In genomic region chr6:35497571-35498406, GRCh38 we compare ENCODE assay signal across 1 cellular context.
A peak's percentile ranks its signal among the peaks of the same experiment; 100 is the strongest.
TF ChIP-seq lines count a peak whose summit lies in the region.

No MANE protein-coding gene starts in this region.

TF ChIP-seq in HepG2, 621 proteins besides CTCF, POLR2A, EP300 and RAD21 (continued from another document and continues in another):
- TF ChIP-seq ZBTB4 (CRISPR knock-in tag; IDR thresholded peaks at IDR 0.05; ENCODE audit: borderline replicate concordance): peak; percentile 81; the same call in 1 of the 2 replicates
- peak; percentile 66 for TF ChIP-seq KAT8 (CRISPR knock-in tag; IDR thresholded peaks at IDR 0.05)
- peak; percentile 45; the same call in 1 of the 2 replicates for TF ChIP-seq IRF2 (CRISPR knock-in tag; IDR thresholded peaks at IDR 0.05)
- no peak for TF ChIP-seq MATR3 (CRISPR knock-in tag; IDR thresholded peaks at IDR 0.05)
- TF ChIP-seq AFF4 (CRISPR knock-in tag; IDR thresholded peaks at IDR 0.05): peak; percentile 25; the same call in 1 of the 2 replicates
- TF ChIP-seq LCORL (IDR thresholded peaks at IDR 0.05): no peak
- TF ChIP-seq LCORL (CRISPR knock-in tag; IDR thresholded peaks at IDR 0.05): peak; percentile 78
- peak; percentile 66; the same call in 1 of the 2 replicates for TF ChIP-seq MXD4 (CRISPR knock-in tag; IDR thresholded peaks at IDR 0.05)
- TF ChIP-seq ZFP36L1 (CRISPR knock-in tag; IDR thresholded peaks at IDR 0.05): peak; percentile 81
- TF ChIP-seq REL (CRISPR knock-in tag; conservative IDR thresholded peaks at IDR 0.05): peak; percentile 87; the same call in 1 of the 2 replicates
- TF ChIP-seq ZNF260 (CRISPR knock-in tag; IDR thresholded peaks at IDR 0.05; ENCODE audit: borderline replicate concordance, low read depth): no peak
- peak; percentile 91; the same call in 1 of the 2 replicates for TF ChIP-seq ZNF124 (CRISPR knock-in tag; IDR thresholded peaks at IDR 0.05)
- peak; percentile 99; the same call in 1 of the 2 replicates for TF ChIP-seq ZNF558 (CRISPR knock-in tag; IDR thresholded peaks at IDR 0.05; ENCODE audit: borderline replicate concordance)
- no peak for TF ChIP-seq SSRP1 (CRISPR knock-in tag; IDR thresholded peaks at IDR 0.05)
- no peak; the same call in 1 of the 2 replicates for TF ChIP-seq WIZ (CRISPR knock-in tag; IDR thresholded peaks at IDR 0.05)
- TF ChIP-seq MED1 (CRISPR knock-in tag; IDR thresholded peaks at IDR 0.05): peak; percentile 51; the same call in 1 of the 2 replicates
- peak; percentile 95 for TF ChIP-seq BATF2 (CRISPR knock-in tag; IDR thresholded peaks at IDR 0.05)
- TF ChIP-seq PCBP2 (optimal IDR thresholded peaks at IDR 0.05; ENCODE audit: low read depth, low read length, poor library complexity, severe bottlenecking): no peak
- TF ChIP-seq TFDP2 (CRISPR knock-in tag; IDR thresholded peaks at IDR 0.05): peak; percentile 84
- peak; percentile 95 for TF ChIP-seq ZNF547 (CRISPR knock-in tag; IDR thresholded peaks at IDR 0.05)
- peak; percentile 81; the same call in 1 of the 2 replicates for TF ChIP-seq ZNF34 (CRISPR knock-in tag; IDR thresholded peaks at IDR 0.05; ENCODE audit: borderline replicate concordance)
- TF ChIP-seq SNAPC5 (CRISPR knock-in tag; IDR thresholded peaks at IDR 0.05; ENCODE audit: borderline replicate concordance): no peak; the same call in 1 of the 2 replicates
- TF ChIP-seq HNF4A (CRISPR knock-in tag; IDR thresholded peaks at IDR 0.05): no peak
- TF ChIP-seq FOXM1 (CRISPR knock-in tag; IDR thresholded peaks at IDR 0.05): peak; percentile 73; the same call in 1 of the 2 replicates
- TF ChIP-seq ZNF383 (CRISPR knock-in tag; IDR thresholded peaks at IDR 0.05; ENCODE audit: borderline replicate concordance): no peak
- peak; percentile 61; the same call in 1 of the 2 replicates for TF ChIP-seq ZNF484 (CRISPR knock-in tag; IDR thresholded peaks at IDR 0.05; ENCODE audit: borderline replicate concordance, low read depth)
- peak; percentile 59 for TF ChIP-seq DBP (CRISPR knock-in tag; IDR thresholded peaks at IDR 0.05; ENCODE audit: not compliant biosample characterization)
- no peak for TF ChIP-seq GPBP1L1 (CRISPR knock-in tag; IDR thresholded peaks at IDR 0.05)
- TF ChIP-seq ZNF335 (CRISPR knock-in tag; IDR thresholded peaks at IDR 0.05): no peak
- TF ChIP-seq ZNF83 (CRISPR knock-in tag; IDR thresholded peaks at IDR 0.05; ENCODE audit: borderline replicate concordance): no peak
- TF ChIP-seq IKZF1 (IDR thresholded peaks at IDR 0.05): no peak
- TF ChIP-seq ZC3H4 (CRISPR knock-in tag; IDR thresholded peaks at IDR 0.05; ENCODE audit: borderline replicate concordance): peak; percentile 71; the same call in 1 of the 2 replicates
- TF ChIP-seq REXO4 (CRISPR knock-in tag; IDR thresholded peaks at IDR 0.05; ENCODE audit: borderline replicate concordance): 0 out of 2 replicates have a peak, but pooled peaks have one; percentile 70
- TF ChIP-seq KDM3A (CRISPR knock-in tag; IDR thresholded peaks at IDR 0.05; ENCODE audit: low read depth): peak; percentile 57; the same call in 1 of the 2 replicates
- no peak for TF ChIP-seq ZNF629 (CRISPR knock-in tag; conservative IDR thresholded peaks at IDR 0.05)
- peak; percentile 66 for TF ChIP-seq TBX2 (CRISPR knock-in tag; IDR thresholded peaks at IDR 0.05; ENCODE audit: borderline replicate concordance)
- peak; percentile 43; the same call in 1 of the 2 replicates for TF ChIP-seq ZSCAN25 (CRISPR knock-in tag; IDR thresholded peaks at IDR 0.05)
- TF ChIP-seq ATAD3A (CRISPR knock-in tag; IDR thresholded peaks at IDR 0.05): 0 out of 2 replicates have a peak, but pooled peaks have one; percentile 68
- TF ChIP-seq SETDB1 (CRISPR knock-in tag; IDR thresholded peaks at IDR 0.05; ENCODE audit: borderline replicate concordance): no peak
- no peak for TF ChIP-seq ATF5 (CRISPR knock-in tag; IDR thresholded peaks at IDR 0.05; ENCODE audit: low read depth)
- 0 out of 2 replicates have a peak, but pooled peaks have one; percentile 25 for TF ChIP-seq RARA (CRISPR knock-in tag; IDR thresholded peaks at IDR 0.05)
- TF ChIP-seq HNRNPL (IDR thresholded peaks at IDR 0.05; ENCODE audit: low read depth, low read length): 0 out of 2 replicates have a peak, but pooled peaks have one; percentile 67
- TF ChIP-seq ZNF460 (CRISPR knock-in tag; IDR thresholded peaks at IDR 0.05; ENCODE audit: borderline replicate concordance): no peak
- no peak for TF ChIP-seq ATF6 (CRISPR knock-in tag; conservative IDR thresholded peaks at IDR 0.05)
- TF ChIP-seq ZBTB34 (CRISPR knock-in tag; IDR thresholded peaks at IDR 0.05): no peak; the same call in 1 of the 2 replicates
- TF ChIP-seq ASH2L (IDR thresholded peaks at IDR 0.05; ENCODE audit: insufficient read length, low read depth, low read length): no peak
- TF ChIP-seq ZNF746 (CRISPR knock-in tag; IDR thresholded peaks at IDR 0.05): peak; percentile 51; the same call in 1 of the 2 replicates
- no peak; the same call in 1 of the 2 replicates for TF ChIP-seq ZNF710 (CRISPR knock-in tag; IDR thresholded peaks at IDR 0.05; ENCODE audit: borderline replicate concordance)
